23 cellular contexts compared by ENCODE assay signal in the genomic region with DNA sequence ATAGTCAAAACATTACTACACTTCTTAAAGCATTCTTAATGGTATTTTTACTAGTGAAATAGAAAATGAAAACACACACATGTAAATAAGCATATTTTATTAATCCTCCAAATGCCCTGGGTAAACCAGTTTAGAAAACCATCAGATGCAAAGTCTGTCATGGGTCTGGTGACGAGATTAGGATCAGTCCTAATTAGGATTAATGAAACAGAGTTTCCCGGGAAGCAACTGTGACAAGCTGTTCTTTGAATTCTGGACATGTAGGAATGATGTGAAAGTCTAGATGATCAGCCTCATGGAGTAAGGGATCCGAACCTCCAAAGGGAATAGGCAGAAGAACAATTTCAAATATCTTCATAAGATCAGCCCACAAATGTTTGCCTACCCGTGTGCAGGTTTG.
"Had no signal": no experiment of that assay in that cellular context is flagged by ENCODE, and none has a peak within 500 bp of the region (broad histone marks: within the 10 kb centered on the region; RNA-seq: fewer than 3 reads in every experiment).

No MANE protein-coding gene starts in this region.

- H3K4me1 Mint-ChIP-seq: naive thymus-derived CD8-positive, alpha-beta T cell; stimulated activated effector memory CD8-positive, alpha-beta T cell treated with anti-CD3 and anti-CD28 coated beads, Interleukin-12 subunit alpha, Interleukin-12 subunit beta, amount 100 ng/mL, for 72 hours had no signal

- H3K27me3 ChIP-seq: esophagus squamous epithelium, ovary, sigmoid colon, stomach, thyroid gland, vagina had no signal

- H3K4me1 ChIP-seq: esophagus squamous epithelium, lower lobe of right lung, psoas muscle, sigmoid colon, stomach, thyroid gland, vagina had no signal

- H3K27ac Mint-ChIP-seq: effector memory CD8-positive, alpha-beta T cell; naive thymus-derived CD8-positive, alpha-beta T cell; stimulated activated effector memory CD8-positive, alpha-beta T cell treated with anti-CD3 and anti-CD28 coated beads, Interleukin-12 subunit alpha, Interleukin-12 subunit beta, amount 100 ng/mL, for 72 hours had no signal

- H3K4me3 ChIP-seq: esophagus squamous epithelium, lower lobe of right lung, ovary, psoas muscle, sigmoid colon, stomach, thyroid gland, vagina had no signal

- H3K36me3 ChIP-seq: esophagus squamous epithelium, lower lobe of right lung, ovary, sigmoid colon, stomach, thyroid gland, vagina had no signal

- H3K4me3 Mint-ChIP-seq: effector memory CD8-positive, alpha-beta T cell; naive thymus-derived CD8-positive, alpha-beta T cell; stimulated activated effector memory CD8-positive, alpha-beta T cell treated with anti-CD3 and anti-CD28 coated beads, Interleukin-12 subunit alpha, Interleukin-12 subunit beta, amount 100 ng/mL, for 72 hours had no signal

- H3K9me3 Mint-ChIP-seq: effector memory CD8-positive, alpha-beta T cell; naive thymus-derived CD8-positive, alpha-beta T cell; nephron progenitor cell; stimulated activated effector memory CD8-positive, alpha-beta T cell treated with anti-CD3 and anti-CD28 coated beads, Interleukin-12 subunit alpha, Interleukin-12 subunit beta, amount 100 ng/mL, for 72 hours had no signal

- H3K36me3 Mint-ChIP-seq: naive thymus-derived CD8-positive, alpha-beta T cell; stimulated activated effector memory CD8-positive, alpha-beta T cell treated with anti-CD3 and anti-CD28 coated beads, Interleukin-12 subunit alpha, Interleukin-12 subunit beta, amount 100 ng/mL, for 72 hours had no signal

- DNase-seq: effector memory CD8-positive, alpha-beta T cell; erythroblast; esophagus squamous epithelium; foreskin melanocyte; hypothalamus; left ventricle myocardium superior; lower lobe of right lung; naive thymus-derived CD8-positive, alpha-beta T cell; nephron progenitor cell; occipital lobe; ovary; posterior cingulate gyrus; psoas muscle; right cardiac atrium; sigmoid colon; stimulated activated CD4-positive, alpha-beta T cell treated with anti-CD3 and anti-CD28 coated beads, Interleukin-2, amount 100 ng/mL, for 24 hours; stimulated activated CD4-positive, alpha-beta T cell treated with anti-CD3 and anti-CD28 coated beads, Interleukin-4, amount 100 ng/mL, for 24 hours; stimulated activated naive CD4-positive, alpha-beta T cell treated with Interleukin-2 at 50 U/mL for 16 hours; stomach; thyroid gland; trophoblast cell had no signal

- H3K9me3 ChIP-seq: esophagus squamous epithelium, lower lobe of right lung, ovary, psoas muscle, sigmoid colon, stomach, thyroid gland, vagina had no signal

- H3K27ac ChIP-seq: esophagus squamous epithelium, lower lobe of right lung, ovary, psoas muscle, sigmoid colon, stomach, thyroid gland, vagina had no signal
